ENCODE assay signal across 18 cellular contexts in the genomic region with DNA sequence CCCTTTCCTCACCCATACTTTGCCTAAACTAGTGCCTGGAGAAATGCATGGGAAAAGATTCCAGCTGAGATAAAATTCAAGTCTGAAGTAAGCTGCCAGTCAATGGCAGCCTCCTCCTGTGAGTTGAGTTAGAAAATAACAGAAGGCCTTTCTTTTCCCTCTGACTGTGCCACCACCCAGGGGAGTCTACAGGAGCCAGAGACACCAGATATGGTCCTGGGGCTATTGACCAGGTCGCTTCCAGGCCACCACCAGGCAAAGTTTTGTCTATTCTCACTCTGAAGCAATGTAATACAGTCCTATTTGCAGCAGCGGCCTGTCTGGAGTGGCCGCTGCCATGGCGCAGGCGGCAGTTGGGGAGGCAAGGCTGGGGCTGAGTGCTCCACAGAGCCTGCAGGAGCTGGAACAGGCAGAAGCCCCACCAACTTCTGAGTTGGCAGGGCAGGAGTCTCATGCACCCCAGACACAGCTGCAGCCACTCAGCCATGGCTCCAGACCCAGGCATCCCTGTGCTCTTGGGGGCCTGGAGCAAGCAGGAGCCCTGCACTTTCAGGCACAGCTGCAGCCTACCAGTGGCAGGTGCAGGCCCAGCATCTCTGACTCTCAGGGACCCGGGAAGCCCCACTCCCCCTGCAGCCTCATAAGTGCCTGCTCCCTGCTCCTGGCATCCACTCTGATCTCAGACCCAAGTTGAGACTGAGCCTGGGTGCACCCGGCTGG.
DNase-seq lines count a peak whose midpoint lies in the region; ATAC-seq and TF ChIP-seq lines count a peak whose summit lies in the region.
"Had no signal": no experiment of that assay in that cellular context is flagged by ENCODE, and none has a peak within 500 bp of the region (broad histone marks: within the 10 kb centered on the region; RNA-seq: fewer than 3 reads in every experiment).

No MANE protein-coding gene starts in this region.

- no peak for TF ChIP-seq CTCF in H9 (conservative IDR thresholded peaks at IDR 0.05)
- TF ChIP-seq CTCF in esophagus muscularis mucosa (IDR thresholded peaks at IDR 0.05) = no peak
- TF ChIP-seq CTCF in neural progenitor cell (IDR thresholded peaks at IDR 0.05) = no peak

- intact Hi-C loops in esophagus muscularis mucosa (cut with DNase I) = no loop called here

- TF ChIP-seq POLR2A in esophagus muscularis mucosa (IDR thresholded peaks at IDR 0.05; ENCODE audit: low read depth) = no peak

- no peak overlapping the region for H4K5ac ChIP-seq in H9 (ENCODE audit: insufficient read length, low read depth, low read length)

- H3K14ac ChIP-seq in H9 (ENCODE audit: insufficient read depth, low read length) = peak overlapping the region; percentile 45; the same call in 1 of the 2 replicates

- H3K27ac ChIP-seq in H9 (ENCODE audit: insufficient read length, low read depth, low read length) (no peak overlapping the region), esophagus muscularis mucosa (replicated peaks in 1 of 4) (no peak overlapping the region), neural progenitor cell (no peak overlapping the region)

- no peak overlapping the region for H2AK5ac ChIP-seq in H9 (ENCODE audit: insufficient read length, low read length)

- no peak for TF ChIP-seq EP300 in esophagus muscularis mucosa (IDR thresholded peaks at IDR 0.05)

- no peak overlapping the region for H3K56ac ChIP-seq in H9 (ENCODE audit: insufficient read length, low read depth, low read length)

- H2BK120ac ChIP-seq in H9 (ENCODE audit: low read depth, low read length, poor library complexity, severe bottlenecking) = no peak overlapping the region

- H3K9me3 Mint-ChIP-seq in H9 = peaks cover 7 to 8% of the 10 kb centered on the region in 2 experiments
- peaks cover 11% of the 10 kb centered on the region for H3K9me3 Mint-ChIP-seq in neural progenitor cell
- H3K9me3 Mint-ChIP-seq in stimulated activated effector memory CD8-positive, alpha-beta T cell treated with anti-CD3 and anti-CD28 coated beads, Interleukin-12 subunit alpha, Interleukin-12 subunit beta, amount 100 ng/mL, for 72 hours = peaks cover 7% of the 10 kb centered on the region

- no peaks in the 10 kb centered on the region for H3K79me1 ChIP-seq in H9 (ENCODE audit: insufficient read depth, low read depth, low read length, poor library complexity, severe bottlenecking)

- H4K91ac ChIP-seq in H9 (ENCODE audit: insufficient read length, low read depth, low read length) = no peak overlapping the region

- H3K4me3 Mint-ChIP-seq in H9 = no peak overlapping the region
- H3K4me3 Mint-ChIP-seq in neural progenitor cell = no peak overlapping the region
- H3K4me3 Mint-ChIP-seq in stimulated activated effector memory CD8-positive, alpha-beta T cell treated with anti-CD3 and anti-CD28 coated beads, Interleukin-12 subunit alpha, Interleukin-12 subunit beta, amount 100 ng/mL, for 72 hours = no peak overlapping the region
- H3K4me3 Mint-ChIP-seq: B cell; CD4-positive, alpha-beta T cell; HFFc6 had no signal

- H3K27me3 Mint-ChIP-seq in H9 (ENCODE audit: low read depth) = peaks cover 69% of the 10 kb centered on the region
- H3K27me3 Mint-ChIP-seq in neural progenitor cell (ENCODE audit: insufficient read depth, low read depth) = peaks cover 4% of the 10 kb centered on the region
- H3K27me3 Mint-ChIP-seq: B cell; CD4-positive, alpha-beta T cell had no signal

- no peak overlapping the region for H2BK5ac ChIP-seq in H9 (ENCODE audit: insufficient read length, low read length)

- no peak overlapping the region for H3K4ac ChIP-seq in H9 (ENCODE audit: low read depth, low read length)

- WGBS in H9 (ENCODE audit: extremely low coverage, insufficient read length, low lambda C conversion rate) = no CpG with 5 or more reads among the region's 7 CpGs
- WGBS in esophagus muscularis mucosa = 50% methylated on average over 1 of the region's 7 CpGs

- H3T11ph ChIP-seq in H9 (ENCODE audit: low read length) = no peak overlapping the region

- H3F3A ChIP-seq in neural progenitor cell (ENCODE audit: low read depth) = peaks cover 10% of the 10 kb centered on the region

- H4K20me1 ChIP-seq in H9 (ENCODE audit: control insufficient read depth, insufficient read depth, insufficient read length) = no peaks in the 10 kb centered on the region
- H4K20me1 ChIP-seq in neural progenitor cell (ENCODE audit: low read depth) = no peaks in the 10 kb centered on the region

- H3K4me3 ChIP-seq in esophagus muscularis mucosa (no peak overlapping the region), neural progenitor cell (no peak overlapping the region)

- peaks cover 16% of the 10 kb centered on the region for H3K4me1 ChIP-seq in H9 (ENCODE audit: insufficient read depth, low read length)
- H3K4me1 ChIP-seq in esophagus muscularis mucosa = no peaks in the 10 kb centered on the region
- peaks cover 19% of the 10 kb centered on the region for H3K4me1 ChIP-seq in neural progenitor cell

- no peak overlapping the region for H4K8ac ChIP-seq in H9 (replicated peaks; ENCODE audit: insufficient read length, low read depth, low read length)

- H2BK15ac ChIP-seq in H9 (ENCODE audit: low read depth, low read length) = no peak overlapping the region

- H3K4me2 ChIP-seq in H9 (ENCODE audit: insufficient read depth, insufficient read length, low read length) (no peak overlapping the region), neural progenitor cell (no peak overlapping the region)

- no peak overlapping the region for H2BK12ac ChIP-seq in H9 (ENCODE audit: insufficient read length, low read depth, low read length)

- H3K79me2 ChIP-seq in H9 (ENCODE audit: insufficient read depth, low read length) (no peaks in the 10 kb centered on the region), neural progenitor cell (ENCODE audit: low read depth) (no peaks in the 10 kb centered on the region)

- H3K36me3 Mint-ChIP-seq in H9 (ENCODE audit: insufficient read depth in 1 of 3, low read depth in 3 of 3) (peaks cover 4 to 7% (median 5%) of the 10 kb centered on the region in 3 experiments; a peak in 6 of 7 replicates), neural progenitor cell (peaks cover 2% of the 10 kb centered on the region)
- no peaks in the 10 kb centered on the region for H3K36me3 Mint-ChIP-seq in stimulated activated effector memory CD8-positive, alpha-beta T cell treated with anti-CD3 and anti-CD28 coated beads, Interleukin-12 subunit alpha, Interleukin-12 subunit beta, amount 100 ng/mL, for 72 hours

- H3K18ac ChIP-seq in H9 (ENCODE audit: insufficient read length, low read depth, low read length) = no peak overlapping the region

- H2BK20ac ChIP-seq in H9 (ENCODE audit: low read depth, low read length, poor library complexity, severe bottlenecking) = no peak overlapping the region

- H3K36me3 ChIP-seq in esophagus muscularis mucosa (no peaks in the 10 kb centered on the region), neural progenitor cell (no peaks in the 10 kb centered on the region)

- H3K4me1 Mint-ChIP-seq in H9 = peaks cover 45 to 54% of the 10 kb centered on the region in 2 experiments
- peaks cover 15% of the 10 kb centered on the region for H3K4me1 Mint-ChIP-seq in neural progenitor cell
- H3K4me1 Mint-ChIP-seq in stimulated activated effector memory CD8-positive, alpha-beta T cell treated with anti-CD3 and anti-CD28 coated beads, Interleukin-12 subunit alpha, Interleukin-12 subunit beta, amount 100 ng/mL, for 72 hours = peaks cover 7% of the 10 kb centered on the region

- peak; percentile 40 for ATAC-seq in stimulated activated effector memory CD8-positive, alpha-beta T cell treated with anti-CD3 and anti-CD28 coated beads, Interleukin-12 subunit alpha, Interleukin-12 subunit beta, amount 100 ng/mL, for 72 hours
- ATAC-seq: HepG2 had no signal

- H3K23ac ChIP-seq in H9 (ENCODE audit: insufficient read length, low read depth, low read length) = no peak overlapping the region

- DNase-seq in H9 (no peak), esophagus muscularis mucosa (ENCODE audit: extremely low spot score) (peak; percentile 83), neural progenitor cell (ENCODE audit: low spot score) (no peak), GDM1 (lab: John Stamatoyannopoulos, UW) (no peak), pons (ENCODE audit: low spot score) (no peak), AG08395 (ENCODE audit: low spot score) (no peak), NCI-H1436 treated with DMSO at 0.1 percent for 48 hours (lab: John Stamatoyannopoulos, UW) (no peak)
- no peak for DNase-seq in stimulated activated effector memory CD8-positive, alpha-beta T cell treated with anti-CD3 and anti-CD28 coated beads, Interleukin-12 subunit alpha, Interleukin-12 subunit beta, amount 100 ng/mL, for 72 hours (ENCODE audit: low spot score in 2 of 2)
- DNase-seq: ACHN; C1 segment of cervical spinal cord; CD4-positive, alpha-beta T cell; DMS153; DND-41; GOT3; HCEC 1CT; HFFc6 had no signal

- H3K9ac ChIP-seq in H9 (ENCODE audit: extremely low read depth, insufficient read length, low read length) (no peak overlapping the region), neural progenitor cell (no peak overlapping the region)

- H3K27ac Mint-ChIP-seq in H9 (0 out of 7 replicates have a peak overlapping the region, but pooled peaks of 1 of the 3 experiments have one; percentile 6), neural progenitor cell (peak overlapping the region; percentile 17)
- no peak overlapping the region for H3K27ac Mint-ChIP-seq in stimulated activated effector memory CD8-positive, alpha-beta T cell treated with anti-CD3 and anti-CD28 coated beads, Interleukin-12 subunit alpha, Interleukin-12 subunit beta, amount 100 ng/mL, for 72 hours
- H3K27ac Mint-ChIP-seq: B cell; CD4-positive, alpha-beta T cell; HFFc6 had no signal

- H2AFZ ChIP-seq in H9 (ENCODE audit: low read length) (no peak overlapping the region), neural progenitor cell (replicated peaks) (no peak overlapping the region)

- peaks cover 2% of the 10 kb centered on the region; the same call in 1 of the 2 replicates for H3K27me3 ChIP-seq in H9 (ENCODE audit: insufficient read depth, low read length)
- no peaks in the 10 kb centered on the region for H3K27me3 ChIP-seq in esophagus muscularis mucosa
- no peaks in the 10 kb centered on the region for H3K27me3 ChIP-seq in neural progenitor cell

- no peaks in the 10 kb centered on the region for H3K9me3 ChIP-seq in H9 (ENCODE audit: control insufficient read depth, low read depth, low read length)
- peaks cover 0 to 3% (median 0%) of the 10 kb centered on the region in 4 donors for H3K9me3 ChIP-seq in esophagus muscularis mucosa
- peaks cover 3% of the 10 kb centered on the region for H3K9me3 ChIP-seq in neural progenitor cell (ENCODE audit: low read depth)

- no peaks in the 10 kb centered on the region for H3K23me2 ChIP-seq in H9 (ENCODE audit: insufficient read length, low read depth, low read length, poor library complexity, severe bottlenecking)
